16 cellular contexts compared by ENCODE assay signal in genomic region chr2:242030858-242031257, GRCh38.
DNase-seq lines count a peak whose midpoint lies in the region; ATAC-seq and TF ChIP-seq lines count a peak whose summit lies in the region.
"Had no signal": no experiment of that assay in that cellular context is flagged by ENCODE, and none has a peak within 500 bp of the region (broad histone marks: within the 10 kb centered on the region; RNA-seq: fewer than 3 reads in every experiment).

No MANE protein-coding gene starts in this region.

- H3K27ac ChIP-seq in GM23248: no peak overlapping the region
- no peak overlapping the region for H3K27ac ChIP-seq in colonic mucosa
- H3K27ac ChIP-seq: vagina had no signal

- POLR2A ChIA-PET in activated CD8-positive, alpha-beta T cell treated with anti-CD3 and anti-CD28 coated beads for 36 hours (lab: Charles Lee): no interaction called here
- POLR2A ChIA-PET in activated CD8-positive, alpha-beta T cell treated with anti-CD3 and anti-CD28 coated beads, Interleukin-2, amount 10 ng/mL, durations not matched to agents 7 days and 5 days (lab: Charles Lee): no interaction called here

- H2AFZ ChIP-seq in GM23248: no peak overlapping the region

- no peak overlapping the region for H3K9ac ChIP-seq in GM23248
- H3K9ac ChIP-seq in colonic mucosa (ENCODE audit: low read depth in 2 of 2, low read length in 2 of 2): no peak overlapping the region

- H3K9me3 Mint-ChIP-seq in activated CD8-positive, alpha-beta T cell treated with anti-CD3 and anti-CD28 coated beads for 36 hours: no peaks in the 10 kb centered on the region
- no peaks in the 10 kb centered on the region for H3K9me3 Mint-ChIP-seq in activated CD8-positive, alpha-beta T cell treated with anti-CD3 and anti-CD28 coated beads, Interleukin-2, amount 10 ng/mL, durations not matched to agents 7 days and 5 days (ENCODE audit: insufficient read depth)

- H4K20me1 ChIP-seq in GM23248 (ENCODE audit: insufficient read depth): no peaks in the 10 kb centered on the region

- in situ Hi-C loops in GM23248 (cut with MboI): no loop called here

- H3K4me2 ChIP-seq in GM23248 (ENCODE audit: unreplicated experiment): peak overlapping the region; percentile 38

- no peaks in the 10 kb centered on the region for H3K36me3 Mint-ChIP-seq in activated CD8-positive, alpha-beta T cell treated with anti-CD3 and anti-CD28 coated beads for 36 hours (ENCODE audit: low read depth)
- H3K36me3 Mint-ChIP-seq in activated CD8-positive, alpha-beta T cell treated with anti-CD3 and anti-CD28 coated beads, Interleukin-2, amount 10 ng/mL, durations not matched to agents 7 days and 5 days (ENCODE audit: low read depth): no peaks in the 10 kb centered on the region

- 62 to 65% methylated on average over 12 of the region's 12 CpGs for WGBS in GM23248 (ENCODE audit: low coverage in 1 of 2, low lambda C conversion rate in 2 of 2, missing lambda C conversion rate in 2 of 2), 2 experiments

- H3K4me1 Mint-ChIP-seq in activated CD8-positive, alpha-beta T cell treated with anti-CD3 and anti-CD28 coated beads for 36 hours (ENCODE audit: low read depth): peaks cover 25% of the 10 kb centered on the region
- H3K4me1 Mint-ChIP-seq in activated CD8-positive, alpha-beta T cell treated with anti-CD3 and anti-CD28 coated beads, Interleukin-2, amount 10 ng/mL, durations not matched to agents 7 days and 5 days (ENCODE audit: low read depth): peaks cover 16% of the 10 kb centered on the region

- no peak overlapping the region for H3K27ac Mint-ChIP-seq in activated CD8-positive, alpha-beta T cell treated with anti-CD3 and anti-CD28 coated beads for 36 hours
- no peak overlapping the region for H3K27ac Mint-ChIP-seq in activated CD8-positive, alpha-beta T cell treated with anti-CD3 and anti-CD28 coated beads, Interleukin-2, amount 10 ng/mL, durations not matched to agents 7 days and 5 days

- CTCF ChIA-PET in activated CD8-positive, alpha-beta T cell treated with anti-CD3 and anti-CD28 coated beads for 36 hours (lab: Charles Lee): no interaction called here
- CTCF ChIA-PET in activated CD8-positive, alpha-beta T cell treated with anti-CD3 and anti-CD28 coated beads, Interleukin-2, amount 10 ng/mL, durations not matched to agents 7 days and 5 days (lab: Charles Lee): no interaction called here

- H3K4me3 ChIP-seq in GM23248: no peak overlapping the region
- H3K4me3 ChIP-seq in colonic mucosa: no peak overlapping the region
- H3K4me3 ChIP-seq: vagina had no signal

- H3K27me3 Mint-ChIP-seq in activated CD8-positive, alpha-beta T cell treated with anti-CD3 and anti-CD28 coated beads for 36 hours: no peaks in the 10 kb centered on the region
- H3K27me3 Mint-ChIP-seq in activated CD8-positive, alpha-beta T cell treated with anti-CD3 and anti-CD28 coated beads, Interleukin-2, amount 10 ng/mL, durations not matched to agents 7 days and 5 days (ENCODE audit: low read depth): peaks cover 15% of the 10 kb centered on the region

- H3F3A ChIP-seq in GM23248 (ENCODE audit: insufficient read depth): peaks cover 6% of the 10 kb centered on the region; the same call in 1 of the 2 replicates

- H3K36me3 ChIP-seq in GM23248 (ENCODE audit: low read depth) (no peaks in the 10 kb centered on the region), colonic mucosa (no peaks in the 10 kb centered on the region)
- H3K36me3 ChIP-seq: vagina had no signal

- no peaks in the 10 kb centered on the region for H3K79me2 ChIP-seq in GM23248 (ENCODE audit: insufficient read depth)

- H3K4me1 ChIP-seq in GM23248 (ENCODE audit: insufficient read depth) (peaks cover 12% of the 10 kb centered on the region), colonic mucosa (no peaks in the 10 kb centered on the region)
- H3K4me1 ChIP-seq: vagina had no signal

- no peaks in the 10 kb centered on the region for H3K9me2 ChIP-seq in GM23248 (ENCODE audit: insufficient read depth)

- intact Hi-C loops in activated CD8-positive, alpha-beta T cell treated with anti-CD3 and anti-CD28 coated beads for 36 hours (cut with micrococcal nuclease): no loop called here
- intact Hi-C loops in colonic mucosa (cut with DNase I) (no loop called here), posterior vena cava (cut with DNase I) (no loop called here)

- ATAC-seq in activated CD8-positive, alpha-beta T cell treated with anti-CD3 and anti-CD28 coated beads for 36 hours: no peak
- ATAC-seq in activated CD8-positive, alpha-beta T cell treated with anti-CD3 and anti-CD28 coated beads, Interleukin-2, amount 10 ng/mL, durations not matched to agents 7 days and 5 days: no peak
- ATAC-seq: SK-N-SH treated with all-trans-retinoic acid at 6 μM for 48 hours had no signal

- no peak for TF ChIP-seq CTCF in activated CD8-positive, alpha-beta T cell treated with anti-CD3 and anti-CD28 coated beads for 36 hours (IDR thresholded peaks at IDR 0.05)
- TF ChIP-seq CTCF in colonic mucosa (IDR thresholded peaks at IDR 0.05): no peak

- H3K9me3 ChIP-seq in GM23248 (ENCODE audit: low read depth): no peaks in the 10 kb centered on the region
- H3K9me3 ChIP-seq in colonic mucosa: no peaks in the 10 kb centered on the region
- H3K9me3 ChIP-seq: vagina had no signal

- H3K4me3 Mint-ChIP-seq in activated CD8-positive, alpha-beta T cell treated with anti-CD3 and anti-CD28 coated beads for 36 hours: peak overlapping the region; percentile 55
- no peak overlapping the region for H3K4me3 Mint-ChIP-seq in activated CD8-positive, alpha-beta T cell treated with anti-CD3 and anti-CD28 coated beads, Interleukin-2, amount 10 ng/mL, durations not matched to agents 7 days and 5 days

- H3K27me3 ChIP-seq in GM23248 (replicated peaks; ENCODE audit: insufficient read depth): peaks cover 70% of the 10 kb centered on the region
- H3K27me3 ChIP-seq in colonic mucosa: no peaks in the 10 kb centered on the region
- H3K27me3 ChIP-seq: vagina had no signal

- DNase-seq in activated CD8-positive, alpha-beta T cell treated with anti-CD3 and anti-CD28 coated beads for 36 hours: no peak
- DNase-seq in activated CD8-positive, alpha-beta T cell treated with anti-CD3 and anti-CD28 coated beads, Interleukin-2, amount 10 ng/mL, durations not matched to agents 7 days and 5 days: no peak
- DNase-seq in GM23248 (no peak), colonic mucosa (peak; percentile 14), posterior vena cava (ENCODE audit: low spot score) (peak; percentile 40), activated gamma-delta T cell treated with Interleukin-2 at 50 U/mL for 16 hours (no peak), MV-4-11 (lab: John Stamatoyannopoulos, UW) (no peak)
- DNase-seq in activated CD4-positive, CD25-positive, alpha-beta regulatory T cell (lab: John Stamatoyannopoulos, UW): no peak
- DNase-seq: amygdala; central memory CD4-positive, alpha-beta T cell; Karpas-422; NCI-H1105; NCI-H2171; NCI-H774 had no signal

Comparison
In these comparisons a context has a peak if more than half of its experiments do, and no peak if none do; other contexts are left out.
1. DNase-seq: peak in colonic mucosa (single experiment) and posterior vena cava (single experiment); none in activated CD8-positive, alpha-beta T cell treated with anti-CD3 and anti-CD28 coated beads for 36 hours (single experiment), activated CD8-positive, alpha-beta T cell treated with anti-CD3 and anti-CD28 coated beads, Interleukin-2, amount 10 ng/mL, durations not matched to agents 7 days and 5 days (single experiment), GM23248 (single experiment), activated CD4-positive, CD25-positive, alpha-beta regulatory T cell (0 of 4), activated gamma-delta T cell treated with Interleukin-2 at 50 U/mL for 16 hours (single experiment) and MV-4-11 (single experiment).